Comparison of ENCODE assay signal across 7 cellular contexts in genomic region chr14:24425704-24426103, GRCh38. TPM values are rescaled to one million over a fixed set of nuclear protein-coding genes. Genes with fewer than 3 reads are reported as not detected.
DNase-seq lines count a peak whose midpoint lies in the region; ATAC-seq lines count a peak whose summit lies in the region.
"Had no signal": no experiment of that assay in that cellular context is flagged by ENCODE, and none has a peak within 500 bp of the region (broad histone marks: within the 10 kb centered on the region; RNA-seq: fewer than 3 reads in every experiment).

No MANE protein-coding gene starts in this region.

- WGBS in GM23248 (ENCODE audit: low coverage in 1 of 2, low lambda C conversion rate in 2 of 2, missing lambda C conversion rate in 2 of 2), 2 experiments: 6 to 14% methylated on average over 3 of the region's 3 CpGs

- peak overlapping the region; percentile 19 for H3K4me3 Mint-ChIP-seq in T-helper 17 cell

- no peaks in the 10 kb centered on the region for H3K9me2 ChIP-seq in GM23248 (ENCODE audit: insufficient read depth)

- DNase-seq in GM23248 (peak; percentile 93), T-helper 17 cell (no peak), kidney glomerular epithelial cell (lab: John Stamatoyannopoulos, UW) (peak; percentile 56)
- no peak for DNase-seq in stimulated activated CD4-positive, alpha-beta T cell treated with anti-CD3 and anti-CD28 coated beads, Interleukin-4, amount 100 ng/mL, for 4 hours

- in situ Hi-C loops in GM23248 (cut with MboI): no loop called here

- H3K27ac Mint-ChIP-seq in T-helper 17 cell: peak overlapping the region; percentile 92

- peak overlapping the region; percentile 78 for H3K27ac ChIP-seq in GM23248

- peak overlapping the region; percentile 37; the same call in 1 of the 2 replicates for H3K9ac ChIP-seq in GM23248

- H3K4me3 ChIP-seq in GM23248: no peak overlapping the region

- no peaks in the 10 kb centered on the region for H3K36me3 ChIP-seq in GM23248 (ENCODE audit: low read depth)

- peaks cover 28% of the 10 kb centered on the region for H3F3A ChIP-seq in GM23248 (ENCODE audit: insufficient read depth)

- H3K4me1 ChIP-seq in GM23248 (ENCODE audit: insufficient read depth): peaks cover 24% of the 10 kb centered on the region

- H3K4me1 Mint-ChIP-seq in T-helper 17 cell: peaks cover 31% of the 10 kb centered on the region

- peaks cover 5% of the 10 kb centered on the region for H3K79me2 ChIP-seq in GM23248 (ENCODE audit: insufficient read depth)

- no peaks in the 10 kb centered on the region for H3K27me3 ChIP-seq in GM23248 (replicated peaks; ENCODE audit: insufficient read depth)

- no peaks in the 10 kb centered on the region for H3K27me3 Mint-ChIP-seq in T-helper 17 cell

- no peaks in the 10 kb centered on the region for H3K36me3 Mint-ChIP-seq in T-helper 17 cell (ENCODE audit: low read depth)

- H3K9me3 ChIP-seq in GM23248 (ENCODE audit: low read depth) (no peaks in the 10 kb centered on the region), T-helper 17 cell (ENCODE audit: control insufficient read depth, low read length, poor library complexity, severe bottlenecking) (no peaks in the 10 kb centered on the region)

- H2AFZ ChIP-seq in GM23248: peak overlapping the region; percentile 68

- H3K4me2 ChIP-seq in GM23248 (ENCODE audit: unreplicated experiment): peak overlapping the region; percentile 31

- ATAC-seq in T-helper 17 cell (no peak), HG02571 (IDR thresholded peaks at IDR 0.05; ENCODE audit: unreplicated experiment) (no peak), HG03520 (IDR thresholded peaks at IDR 0.05; ENCODE audit: unreplicated experiment) (no peak)
- ATAC-seq: sciatic nerve had no signal

- no peaks in the 10 kb centered on the region for H4K20me1 ChIP-seq in GM23248 (ENCODE audit: insufficient read depth)

RNA-seq across cellular contexts. Expression of gene CBLN3, which starts 3.8 kb away (rescaled TPM):
- total RNA-seq in GM23248 (2014; rRNA removed; shearing (Covaris generic)): 3.4 and 5.6 TPM in 2 replicates
- 2.4 and 3.1 TPM in 2 replicates for polyA plus RNA-seq in GM23248 (2016; fragmentation: Nextera tagmentation; extraction: Ambion mirVana)
- 1 to 10 TPM; 4.2 to 6.0 TPM for total RNA-seq in T-helper 17 cell

RNA-seq across cellular contexts. Expression of gene KHNYN, which starts 4.0 kb away (rescaled TPM):
- total RNA-seq in GM23248 (2014; rRNA removed; shearing (Covaris generic)): 36.2 and 57.5 TPM in 2 replicates
- polyA plus RNA-seq in GM23248 (2016; fragmentation: Nextera tagmentation; extraction: Ambion mirVana): 14.4 and 15.3 TPM in 2 replicates
- total RNA-seq in T-helper 17 cell: 100 to 1,000 TPM; 118 to 128 TPM

RNA-seq across cellular contexts. Expression of gene SDR39U1, which starts 16.9 kb away (rescaled TPM):
- total RNA-seq in GM23248 (2014; rRNA removed; shearing (Covaris generic)): 7.7 and 8.3 TPM in 2 replicates
- polyA plus RNA-seq in GM23248 (2016; fragmentation: Nextera tagmentation; extraction: Ambion mirVana): 41.7 and 44.7 TPM in 2 replicates
- 10 to 100 TPM; 64.3 to 82.6 TPM for total RNA-seq in T-helper 17 cell

RNA-seq across cellular contexts. Expression of gene NYNRIN, which starts 26.9 kb away (rescaled TPM):
- total RNA-seq in GM23248 (2014; rRNA removed; shearing (Covaris generic)): 3.7 and 4.4 TPM in 2 replicates
- 2.2 and 2.5 TPM in 2 replicates for polyA plus RNA-seq in GM23248 (2016; fragmentation: Nextera tagmentation; extraction: Ambion mirVana)
- total RNA-seq in T-helper 17 cell: under 1 TPM in 1 of 2 donors, not detected in 1; 0.22 TPM

RNA-seq across cellular contexts. Expression of gene NFATC4, which starts 57.7 kb away (rescaled TPM):
- total RNA-seq in GM23248 (2014; rRNA removed; shearing (Covaris generic)): 96.9 and 113 TPM in 2 replicates
- 75.6 and 84.8 TPM in 2 replicates for polyA plus RNA-seq in GM23248 (2016; fragmentation: Nextera tagmentation; extraction: Ambion mirVana)
- total RNA-seq in T-helper 17 cell: not detected

Comparison
In these comparisons a context has a peak if more than half of its experiments do, and no peak if none do; other contexts are left out.
1. DNase-seq: peak in GM23248 (single experiment) and kidney glomerular epithelial cell (single experiment); none in T-helper 17 cell (0 of 3) and stimulated activated CD4-positive, alpha-beta T cell treated with anti-CD3 and anti-CD28 coated beads, Interleukin-4, amount 100 ng/mL, for 4 hours (0 of 2).